ENCODE assay signal across 11 cellular contexts in genomic region chr17:73650147-73650546, GRCh38.
DNase-seq lines count a peak whose midpoint lies in the region; ATAC-seq and TF ChIP-seq lines count a peak whose summit lies in the region.
"Had no signal": no experiment of that assay in that cellular context is flagged by ENCODE, and none has a peak within 500 bp of the region (broad histone marks: within the 10 kb centered on the region; RNA-seq: fewer than 3 reads in every experiment).

No MANE protein-coding gene starts in this region.

- TF ChIP-seq CTCF in epithelial cell of esophagus (IDR thresholded peaks at IDR 0.05; ENCODE audit: insufficient read depth, low read depth, low read length, missing control alignments) (peak; percentile 37), retinal pigment epithelial cell (conservative IDR thresholded peaks at IDR 0.05; ENCODE audit: low read depth, low read length) (peak; percentile 21)

- no peak for ATAC-seq in GM21526 (IDR thresholded peaks at IDR 0.05; ENCODE audit: low FRiP score, unreplicated experiment)

- H3K4me3 ChIP-seq in epithelial cell of esophagus (ENCODE audit: low read length) = no peak overlapping the region
- no peak overlapping the region for H3K4me3 ChIP-seq in retinal pigment epithelial cell (ENCODE audit: low read length)
- H3K4me3 ChIP-seq: right lobe of liver had no signal

- DNase-seq in NCI-H2196 (lab: John Stamatoyannopoulos, UW; ENCODE audit: unreplicated experiment) = peak; percentile 29
- no peak for DNase-seq in NCI-H2196 treated with DMSO at 0.1 percent for 48 hours (lab: John Stamatoyannopoulos, UW; ENCODE audit: unreplicated experiment)
- peak; percentile 31 for DNase-seq in NCI-H774 (lab: John Stamatoyannopoulos, UW)
- DNase-seq in epithelial cell of esophagus (ENCODE audit: low read depth) = peak; percentile 35
- no peak for DNase-seq in retinal pigment epithelial cell (ENCODE audit: low read depth)
- DNase-seq in activated CD4-positive, CD25-positive, alpha-beta regulatory T cell (lab: John Stamatoyannopoulos, UW) = no peak
- DNase-seq in central memory CD4-positive, alpha-beta T cell = no peak
- DNase-seq: NCI-H2029 treated with DMSO at 0.1 percent for 48 hours; right lobe of liver; stimulated activated naive CD4-positive, alpha-beta T cell treated with Interleukin-2 at 50 U/mL for 16 hours had no signal

Comparison
In these comparisons a context has a peak if more than half of its experiments do, and no peak if none do; other contexts are left out.
1. DNase-seq: peak in NCI-H2196 (single experiment), NCI-H774 (single experiment) and epithelial cell of esophagus (single experiment); none in NCI-H2196 treated with DMSO at 0.1 percent for 48 hours (single experiment), retinal pigment epithelial cell (single experiment), activated CD4-positive, CD25-positive, alpha-beta regulatory T cell (0 of 4) and central memory CD4-positive, alpha-beta T cell (single experiment).